In the genomic region with DNA sequence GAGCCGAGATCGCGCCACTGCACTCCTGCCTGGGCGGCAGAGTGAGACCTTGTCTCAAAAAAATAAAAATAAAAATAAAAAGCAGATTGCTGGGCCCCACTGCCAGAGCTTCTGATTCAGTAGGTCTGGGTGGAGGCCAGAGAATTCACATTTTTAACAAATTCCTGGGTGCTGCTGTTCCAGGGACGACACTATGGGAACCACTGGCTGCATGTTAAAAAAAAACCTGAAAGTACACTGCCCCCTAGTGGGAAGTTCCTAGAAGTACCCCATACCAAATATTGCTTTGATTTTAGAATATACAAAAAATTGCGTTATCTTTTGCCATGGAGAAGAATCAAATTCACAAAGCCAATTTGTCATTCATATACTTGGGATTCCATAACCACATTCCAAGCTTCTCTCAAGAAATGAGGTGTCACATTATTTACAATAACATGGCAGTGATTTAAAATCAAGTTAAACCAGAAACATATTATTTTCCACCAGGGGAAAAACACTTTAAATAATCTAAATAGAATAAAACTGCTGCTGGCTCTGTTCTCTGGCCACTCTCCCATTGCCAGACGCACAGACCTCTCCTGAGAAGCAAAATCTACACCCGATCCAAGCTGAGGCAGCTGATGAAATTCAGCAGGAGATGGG, we compare ENCODE assay signal across 8 cellular contexts. TPM values are rescaled to one million over a fixed set of nuclear protein-coding genes. Genes with fewer than 3 reads are reported as not detected.
DNase-seq lines count a peak whose midpoint lies in the region; ATAC-seq and TF ChIP-seq lines count a peak whose summit lies in the region.

No MANE protein-coding gene starts in this region.

- DNase-seq in ELF-1 (ENCODE audit: low read depth, low spot score): peak; percentile 55
- DNase-seq in RKO (ENCODE audit: low spot score): peak; percentile 68
- peak; percentile 56 for DNase-seq in dermis blood vessel endothelial cell
- no peak for DNase-seq in lower lobe of right lung
- DNase-seq in cerebellar nuclear complex (lab: John Stamatoyannopoulos, UW): no peak
- no peak for DNase-seq in NCI-H1048 (lab: John Stamatoyannopoulos, UW)
- DNase-seq in activated naive CD4-positive, alpha-beta T cell treated with anti-CD3 and anti-CD28 coated beads, Interleukin-2, amount 50 U/mL, for 16 hours: no peak

- H3K4me3 ChIP-seq in lower lobe of right lung: no peak overlapping the region

- peak; percentile 88 for TF ChIP-seq CTCF in lower lobe of right lung (IDR thresholded peaks at IDR 0.05)

- no peaks in the 10 kb centered on the region for H3K9me3 ChIP-seq in lower lobe of right lung

- H3K27me3 ChIP-seq in lower lobe of right lung (ENCODE audit: low read depth): no peaks in the 10 kb centered on the region

- TF ChIP-seq RAD21 in Ishikawa (IDR thresholded peaks at IDR 0.05; ENCODE audit: low read depth): peak; percentile 70

- H3K4me1 ChIP-seq in lower lobe of right lung: no peaks in the 10 kb centered on the region

- TF ChIP-seq EP300 in Ishikawa (IDR thresholded peaks at IDR 0.05; ENCODE audit: borderline replicate concordance): no peak

- H3K36me3 ChIP-seq in lower lobe of right lung: no peaks in the 10 kb centered on the region

- intact Hi-C loops in lower lobe of right lung (cut with DNase I): loop anchor here (10.0 kb wide), 1 partner anchor 360 kb away; no protein-coding TSS in a partner anchor

- no peak overlapping the region for H3K27ac ChIP-seq in lower lobe of right lung

- peak; percentile 68 to 70 for ATAC-seq in lower lobe of right lung

TF ChIP-seq in Ishikawa, 13 proteins besides CTCF, POLR2A, EP300 and RAD21:
- TF ChIP-seq CEBPB (IDR thresholded peaks at IDR 0.05): no peak

RNA-seq across cellular contexts. Expression of a gene that starts 27.4 kb away (rescaled TPM):
- 46.1 and 56.8 TPM in 2 replicates for total RNA-seq in dermis blood vessel endothelial cell
- 44.6 TPM for total RNA-seq in lower lobe of right lung

RNA-seq across cellular contexts. Expression of a gene that starts 42.3 kb away (rescaled TPM):
- 111 and 342 TPM in 2 replicates for total RNA-seq in dermis blood vessel endothelial cell
- 145 TPM for total RNA-seq in lower lobe of right lung

Comparison
In these comparisons a context has a peak if more than half of its experiments do, and no peak if none do; other contexts are left out.
1. DNase-seq: peak in ELF-1 (single experiment), RKO (single experiment) and dermis blood vessel endothelial cell (single experiment); none in lower lobe of right lung (single experiment), cerebellar nuclear complex (0 of 2), NCI-H1048 (single experiment) and activated naive CD4-positive, alpha-beta T cell treated with anti-CD3 and anti-CD28 coated beads, Interleukin-2, amount 50 U/mL, for 16 hours (single experiment).